Comparison of ENCODE assay signal across 32 cellular contexts in genomic region chr11:1103401-1104360, GRCh38. TPM values are rescaled to one million over a fixed set of nuclear protein-coding genes. Genes with fewer than 3 reads are reported as not detected.
"Had no signal": no experiment of that assay in that cellular context is flagged by ENCODE, and none has a peak within 500 bp of the region (broad histone marks: within the 10 kb centered on the region; RNA-seq: fewer than 3 reads in every experiment).

No MANE protein-coding gene starts in this region.

- FAIRE-seq: islet of Langerhans, TTC549 had no signal

- H3K4me1 ChIP-seq: body of pancreas, gastrocnemius medialis, prostate gland, suprapubic skin, tibial nerve had no signal

- H3K9me3 Mint-ChIP-seq: nephron; T-helper 1 cell treated with Interleukin-12 subunit alpha and Interleukin-12 subunit beta and Interleukin-4 antibody, amounts not matched to agents 30 μg/mL and 1 μg/mL, for 36 hours had no signal

- H3K9me3 ChIP-seq: body of pancreas, gastrocnemius medialis, ovary, prostate gland, suprapubic skin, tibial nerve had no signal

- ATAC-seq: activated T-cell treated with anti-CD3 and anti-CD28 coated beads, Interleukin-2, amount 50 U/mL, for 72 hours; body of pancreas had no signal

- H3K4me1 Mint-ChIP-seq: nephron had no signal

- H3K27ac ChIP-seq: body of pancreas, coronary artery, dorsolateral prefrontal cortex, gastrocnemius medialis, ovary, prostate gland, suprapubic skin, tibial nerve, VCaP had no signal

- H3K36me3 Mint-ChIP-seq: activated naive CD8-positive, alpha-beta T cell had no signal

- H3K27me3 Mint-ChIP-seq: activated naive CD8-positive, alpha-beta T cell had no signal

- DNase-seq: activated CD4-positive, alpha-beta T cell treated with anti-CD3 and anti-CD28 coated beads for 4 hours; activated CD4-positive, alpha-beta T cell treated with anti-CD3 and anti-CD28 coated beads, Interleukin-2, amount 50 U/mL, for 4 hours; activated naive CD4-positive, alpha-beta T cell treated with Interleukin-2 at 50 U/mL for 16 hours; activated T-cell treated with anti-CD3 and anti-CD28 coated beads for 4 hours; activated T-cell treated with anti-CD3 and anti-CD28 coated beads, Interleukin-2, amount 50 U/mL, for 72 hours; anterior cingulate cortex; body of pancreas; cerebellar nuclear complex; dorsolateral prefrontal cortex; effector memory CD4-positive, alpha-beta T cell; gastrocnemius medialis; glutamatergic neuron; mesenchymal stem cell; ovary; retina; stimulated activated CD4-positive, alpha-beta T cell treated with anti-CD3 and anti-CD28 coated beads, Interleukin-15, amount 100 ng/mL, for 24 hours; stimulated activated CD4-positive, alpha-beta T cell treated with anti-CD3 and anti-CD28 coated beads, Interleukin-2, amount 100 ng/mL, for 24 hours; stimulated activated naive CD4-positive, alpha-beta T cell; T-helper 9 cell had no signal

- H3K27me3 ChIP-seq: body of pancreas, ovary had no signal

- H3K4me3 ChIP-seq: body of pancreas, coronary artery, dorsolateral prefrontal cortex, gastrocnemius medialis, ovary, prostate gland, smooth muscle cell, suprapubic skin, tibial nerve had no signal

- H3K27ac Mint-ChIP-seq: activated naive CD8-positive, alpha-beta T cell; activated T-cell treated with anti-CD3 and anti-CD28 coated beads, Interleukin-2, amount 50 U/mL, for 72 hours; nephron; T-helper 1 cell treated with Interleukin-12 subunit alpha and Interleukin-12 subunit beta and Interleukin-4 antibody, amounts not matched to agents 30 μg/mL and 1 μg/mL, for 36 hours had no signal

- H3K36me3 ChIP-seq: gastrocnemius medialis, ovary, prostate gland, suprapubic skin, tibial nerve had no signal

- H3K4me2 ChIP-seq: smooth muscle cell had no signal

- H3K4me3 Mint-ChIP-seq: activated naive CD8-positive, alpha-beta T cell; activated T-cell treated with anti-CD3 and anti-CD28 coated beads, Interleukin-2, amount 50 U/mL, for 72 hours; nephron; T-helper 1 cell treated with Interleukin-12 subunit alpha and Interleukin-12 subunit beta and Interleukin-4 antibody, amounts not matched to agents 30 μg/mL and 1 μg/mL, for 36 hours had no signal

RNA-seq across cellular contexts. Expression of gene MUC2, which starts 29.0 kb away (rescaled TPM):
- total RNA-seq: activated T-cell treated with anti-CD3 and anti-CD28 coated beads, Interleukin-2, amount 50 U/mL, for 72 hours; epithelial cell of proximal tubule; smooth muscle cell; tibial nerve; urinary bladder had no signal
- polyA plus RNA-seq: smooth muscle cell had no signal

RNA-seq across cellular contexts. Expression of gene MUC5AC, which starts 54.1 kb away (rescaled TPM):
- total RNA-seq: activated T-cell treated with anti-CD3 and anti-CD28 coated beads, Interleukin-2, amount 50 U/mL, for 72 hours; epithelial cell of proximal tubule; gastrocnemius medialis; smooth muscle cell; suprapubic skin; tibial nerve; urinary bladder had no signal
- polyA plus RNA-seq: ovary, smooth muscle cell, urinary bladder had no signal
